18 cellular contexts compared by ENCODE assay signal in genomic region chr2:121196849-121197155, GRCh38.
DNase-seq lines count a peak whose midpoint lies in the region; ATAC-seq and TF ChIP-seq lines count a peak whose summit lies in the region.
"Had no signal": no experiment of that assay in that cellular context is flagged by ENCODE, and none has a peak within 500 bp of the region (broad histone marks: within the 10 kb centered on the region; RNA-seq: fewer than 3 reads in every experiment).

No MANE protein-coding gene starts in this region.

- H3K27ac ChIP-seq in right cardiac atrium (ENCODE audit: low read length) (peak overlapping the region; percentile 33), esophagus squamous epithelium (peak overlapping the region; percentile 92 to 95 (median 94)), sigmoid colon (peak overlapping the region in 3 of 4 donors; percentile 22 to 57 (median 42)), vagina (peak overlapping the region; percentile 61), gastroesophageal sphincter (peak overlapping the region in 1 of 4 donors; percentile 38)

- intact Hi-C loops in right cardiac atrium (cut with DNase I) = no loop called here
- intact Hi-C loops in left cardiac atrium (cut with DNase I) = no loop called here
- intact Hi-C loops in esophagus squamous epithelium (cut with DNase I) = no loop called here
- intact Hi-C loops in sigmoid colon (cut with DNase I) = no loop called here
- intact Hi-C loops in vagina (cut with DNase I) = no loop called here

- no peak overlapping the region for H3K4me3 Mint-ChIP-seq in activated CD8-positive, alpha-beta T cell treated with anti-CD3 and anti-CD28 coated beads, Interleukin-2, amount 10 ng/mL, durations not matched to agents 7 days and 5 days
- H3K4me3 Mint-ChIP-seq: activated CD4-positive, alpha-beta T cell treated with anti-CD3 and anti-CD28 coated beads for 36 hours; activated CD8-positive, alpha-beta memory T cell treated with anti-CD3 and anti-CD28 coated beads, Interleukin-2, amount 10 ng/mL, durations not matched to agents 7 days and 5 days; activated naive CD8-positive, alpha-beta T cell treated with anti-CD3 and anti-CD28 coated beads, Interleukin-2, amount 50 U/mL, for 24 hours; nephron; stimulated activated memory B cell treated with anti-CD40 and anti-IgM and Interleukin-4, amounts not matched to agents 10 μg/mL and 1 μg/mL and 100 μg/mL, for 72 hours had no signal

- no peaks in the 10 kb centered on the region for H3K9me3 Mint-ChIP-seq in activated CD8-positive, alpha-beta T cell treated with anti-CD3 and anti-CD28 coated beads, Interleukin-2, amount 10 ng/mL, durations not matched to agents 7 days and 5 days (ENCODE audit: insufficient read depth)
- H3K9me3 Mint-ChIP-seq: activated naive CD8-positive, alpha-beta T cell treated with anti-CD3 and anti-CD28 coated beads, Interleukin-2, amount 50 U/mL, for 24 hours; activated T-helper 2 cell treated with anti-CD3 and anti-CD28 coated beads, Interferon-gamma antibody, Interleukin-2, Interleukin-4, amounts not matched to agents 10 μg/mL and 5 μg/mL and 100 μg/mL, durations not matched to agents 14 hours and 24 hours and 36 hours; nephron; stimulated activated memory B cell treated with anti-CD40 and anti-IgM and Interleukin-4, amounts not matched to agents 10 μg/mL and 1 μg/mL and 100 μg/mL, for 72 hours had no signal

- no peaks in the 10 kb centered on the region for H3K9me3 ChIP-seq in right cardiac atrium (ENCODE audit: control insufficient read depth, low read length)
- no peaks in the 10 kb centered on the region for H3K9me3 ChIP-seq in esophagus squamous epithelium
- H3K9me3 ChIP-seq in sigmoid colon = no peaks in the 10 kb centered on the region
- no peaks in the 10 kb centered on the region for H3K9me3 ChIP-seq in vagina
- H3K9me3 ChIP-seq in gastroesophageal sphincter = no peaks in the 10 kb centered on the region

- H3K4me1 Mint-ChIP-seq in activated CD8-positive, alpha-beta T cell treated with anti-CD3 and anti-CD28 coated beads, Interleukin-2, amount 10 ng/mL, durations not matched to agents 7 days and 5 days (ENCODE audit: low read depth) = no peaks in the 10 kb centered on the region
- H3K4me1 Mint-ChIP-seq: activated CD4-positive, alpha-beta T cell treated with anti-CD3 and anti-CD28 coated beads for 36 hours; activated CD8-positive, alpha-beta memory T cell treated with anti-CD3 and anti-CD28 coated beads, Interleukin-2, amount 10 ng/mL, durations not matched to agents 7 days and 5 days; activated naive CD8-positive, alpha-beta T cell treated with anti-CD3 and anti-CD28 coated beads, Interleukin-2, amount 50 U/mL, for 24 hours; nephron; stimulated activated memory B cell treated with anti-CD40 and anti-IgM and Interleukin-4, amounts not matched to agents 10 μg/mL and 1 μg/mL and 100 μg/mL, for 72 hours had no signal

- 95% methylated on average over 8 of the region's 8 CpGs for WGBS in right cardiac atrium
- 29 to 47% methylated on average over 4 to 5 of the region's 8 CpGs for WGBS in esophagus squamous epithelium, 2 donors
- WGBS in sigmoid colon, 2 donors = 80 to 94% methylated on average over 8 of the region's 8 CpGs
- no CpG with 5 or more reads among the region's 8 CpGs for WGBS in gastroesophageal sphincter (ENCODE audit: low coverage in 1 of 2), 2 donors

- POLR2A ChIA-PET in activated CD8-positive, alpha-beta T cell treated with anti-CD3 and anti-CD28 coated beads, Interleukin-2, amount 10 ng/mL, durations not matched to agents 7 days and 5 days (lab: Charles Lee) = no interaction called here

- DNase-seq in right cardiac atrium (no peak), left cardiac atrium (no peak), esophagus squamous epithelium (lab: John Stamatoyannopoulos, UW) (no peak), sigmoid colon (no peak), vagina (ENCODE audit: extremely low spot score in 2 of 2) (no peak), kidney tubule cell (ENCODE audit: low spot score) (no peak)
- no peak for DNase-seq in activated CD8-positive, alpha-beta T cell treated with anti-CD3 and anti-CD28 coated beads, Interleukin-2, amount 10 ng/mL, durations not matched to agents 7 days and 5 days
- DNase-seq: activated CD4-positive, alpha-beta T cell treated with anti-CD3 and anti-CD28 coated beads for 36 hours; activated CD8-positive, alpha-beta memory T cell treated with anti-CD3 and anti-CD28 coated beads, Interleukin-2, amount 10 ng/mL, durations not matched to agents 7 days and 5 days; activated naive CD8-positive, alpha-beta T cell treated with anti-CD3 and anti-CD28 coated beads, Interleukin-2, amount 50 U/mL, for 24 hours; effector CD4-positive, alpha-beta T cell; Karpas-422; NCI-H1092 had no signal

- H3K27me3 Mint-ChIP-seq in activated CD8-positive, alpha-beta T cell treated with anti-CD3 and anti-CD28 coated beads, Interleukin-2, amount 10 ng/mL, durations not matched to agents 7 days and 5 days (ENCODE audit: low read depth) = no peaks in the 10 kb centered on the region
- H3K27me3 Mint-ChIP-seq: activated CD4-positive, alpha-beta T cell treated with anti-CD3 and anti-CD28 coated beads for 36 hours; activated CD8-positive, alpha-beta memory T cell treated with anti-CD3 and anti-CD28 coated beads, Interleukin-2, amount 10 ng/mL, durations not matched to agents 7 days and 5 days; activated naive CD8-positive, alpha-beta T cell treated with anti-CD3 and anti-CD28 coated beads, Interleukin-2, amount 50 U/mL, for 24 hours; stimulated activated memory B cell treated with anti-CD40 and anti-IgM and Interleukin-4, amounts not matched to agents 10 μg/mL and 1 μg/mL and 100 μg/mL, for 72 hours had no signal

- CTCF ChIA-PET in activated CD8-positive, alpha-beta T cell treated with anti-CD3 and anti-CD28 coated beads, Interleukin-2, amount 10 ng/mL, durations not matched to agents 7 days and 5 days (lab: Charles Lee) = no interaction called here

- TF ChIP-seq EP300 in sigmoid colon (IDR thresholded peaks at IDR 0.05) (no peak), gastroesophageal sphincter (IDR thresholded peaks at IDR 0.05) (no peak)

- H3K36me3 Mint-ChIP-seq in activated CD8-positive, alpha-beta T cell treated with anti-CD3 and anti-CD28 coated beads, Interleukin-2, amount 10 ng/mL, durations not matched to agents 7 days and 5 days (ENCODE audit: low read depth) = no peaks in the 10 kb centered on the region
- H3K36me3 Mint-ChIP-seq: activated CD8-positive, alpha-beta memory T cell treated with anti-CD3 and anti-CD28 coated beads, Interleukin-2, amount 10 ng/mL, durations not matched to agents 7 days and 5 days; stimulated activated memory B cell treated with anti-CD40 and anti-IgM and Interleukin-4, amounts not matched to agents 10 μg/mL and 1 μg/mL and 100 μg/mL, for 72 hours had no signal

- ATAC-seq in right cardiac atrium (no peak), left cardiac atrium (no peak), gastroesophageal sphincter (no peak)
- ATAC-seq in activated CD8-positive, alpha-beta T cell treated with anti-CD3 and anti-CD28 coated beads, Interleukin-2, amount 10 ng/mL, durations not matched to agents 7 days and 5 days = no peak
- ATAC-seq: activated CD4-positive, alpha-beta T cell treated with anti-CD3 and anti-CD28 coated beads for 36 hours; activated CD8-positive, alpha-beta memory T cell treated with anti-CD3 and anti-CD28 coated beads, Interleukin-2, amount 10 ng/mL, durations not matched to agents 7 days and 5 days; activated naive CD8-positive, alpha-beta T cell treated with anti-CD3 and anti-CD28 coated beads, Interleukin-2, amount 50 U/mL, for 24 hours; stimulated activated memory B cell treated with anti-CD40 and anti-IgM and Interleukin-4, amounts not matched to agents 10 μg/mL and 1 μg/mL and 100 μg/mL, for 72 hours had no signal

- TF ChIP-seq CTCF in esophagus squamous epithelium (IDR thresholded peaks at IDR 0.05) (no peak), sigmoid colon (IDR thresholded peaks at IDR 0.05) (no peak), vagina (IDR thresholded peaks at IDR 0.05) (no peak), gastroesophageal sphincter (IDR thresholded peaks at IDR 0.05) (no peak)

- H3K36me3 ChIP-seq in esophagus squamous epithelium (no peaks in the 10 kb centered on the region), sigmoid colon (no peaks in the 10 kb centered on the region), vagina (no peaks in the 10 kb centered on the region), gastroesophageal sphincter (no peaks in the 10 kb centered on the region)

- H3K4me3 ChIP-seq in right cardiac atrium (ENCODE audit: low read length) (no peak overlapping the region), esophagus squamous epithelium (no peak overlapping the region), sigmoid colon (no peak overlapping the region), vagina (no peak overlapping the region), gastroesophageal sphincter (no peak overlapping the region)

- H3K4me1 ChIP-seq in right cardiac atrium (ENCODE audit: control insufficient read depth, insufficient read depth, low read length) (no peaks in the 10 kb centered on the region), esophagus squamous epithelium (peaks cover 26 to 72% (median 28%) of the 10 kb centered on the region in 3 donors), sigmoid colon (no peaks in the 10 kb centered on the region), vagina (peaks cover 25% of the 10 kb centered on the region), gastroesophageal sphincter (no peaks in the 10 kb centered on the region)

- no peak for TF ChIP-seq POLR2A in esophagus squamous epithelium (IDR thresholded peaks at IDR 0.05)
- no peak for TF ChIP-seq POLR2A in sigmoid colon (IDR thresholded peaks at IDR 0.05)
- no peak for TF ChIP-seq POLR2A in vagina (IDR thresholded peaks at IDR 0.05)
- no peak for TF ChIP-seq POLR2A in gastroesophageal sphincter (IDR thresholded peaks at IDR 0.05)

- H3K27me3 ChIP-seq in right cardiac atrium (ENCODE audit: control insufficient read depth, insufficient read depth) (no peaks in the 10 kb centered on the region), esophagus squamous epithelium (no peaks in the 10 kb centered on the region), sigmoid colon (no peaks in the 10 kb centered on the region), vagina (no peaks in the 10 kb centered on the region), gastroesophageal sphincter (no peaks in the 10 kb centered on the region)

- H3K27ac Mint-ChIP-seq in activated CD8-positive, alpha-beta T cell treated with anti-CD3 and anti-CD28 coated beads, Interleukin-2, amount 10 ng/mL, durations not matched to agents 7 days and 5 days = no peak overlapping the region
- H3K27ac Mint-ChIP-seq: activated CD4-positive, alpha-beta T cell treated with anti-CD3 and anti-CD28 coated beads for 36 hours; activated CD8-positive, alpha-beta memory T cell treated with anti-CD3 and anti-CD28 coated beads, Interleukin-2, amount 10 ng/mL, durations not matched to agents 7 days and 5 days; activated naive CD8-positive, alpha-beta T cell treated with anti-CD3 and anti-CD28 coated beads, Interleukin-2, amount 50 U/mL, for 24 hours; activated T-helper 2 cell treated with anti-CD3 and anti-CD28 coated beads, Interferon-gamma antibody, Interleukin-2, Interleukin-4, amounts not matched to agents 10 μg/mL and 5 μg/mL and 100 μg/mL, durations not matched to agents 14 hours and 24 hours and 36 hours; nephron; progenitor cell of endocrine pancreas; stimulated activated memory B cell treated with anti-CD40 and anti-IgM and Interleukin-4, amounts not matched to agents 10 μg/mL and 1 μg/mL and 100 μg/mL, for 72 hours had no signal
